Comparison of ENCODE assay signal across 8 cellular contexts in the genomic region with DNA sequence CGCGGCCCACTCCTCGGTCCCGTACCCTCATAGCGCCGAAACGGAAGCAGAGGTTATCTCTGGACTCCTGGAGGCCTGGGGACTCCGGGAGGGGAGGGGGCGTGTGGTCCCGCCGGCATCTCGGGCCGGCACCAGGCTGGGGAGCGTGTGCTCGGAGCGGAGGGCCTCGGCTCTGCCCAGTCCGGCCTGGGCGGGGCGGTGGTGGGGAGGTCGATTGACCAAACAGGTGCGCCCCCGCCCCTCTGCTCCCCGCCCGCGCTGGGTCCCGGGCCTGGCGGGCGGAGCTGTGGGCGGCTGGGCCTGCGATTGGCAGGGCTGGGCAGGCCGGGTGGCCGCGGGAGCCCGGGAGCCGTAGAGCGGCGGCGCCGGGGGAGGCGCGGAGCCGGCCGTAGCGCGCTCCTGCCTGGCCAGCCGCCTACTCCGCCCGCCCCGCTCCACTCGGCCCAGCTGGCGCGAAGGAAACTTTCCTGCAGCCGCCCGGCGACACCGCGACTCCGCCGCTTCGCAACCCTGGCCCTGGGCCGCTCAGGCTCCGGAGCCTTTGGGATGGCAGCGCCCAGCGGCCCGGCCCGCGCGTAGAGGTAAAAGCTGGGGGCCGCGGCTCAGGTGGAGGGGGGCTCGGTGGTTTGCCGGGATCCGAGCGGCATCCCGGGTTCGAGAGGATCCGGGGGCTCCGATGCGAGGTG. TPM values are rescaled to one million over a fixed set of nuclear protein-coding genes. Genes with fewer than 3 reads are reported as not detected.
A peak's percentile ranks its signal among the peaks of the same experiment; 100 is the strongest.
DNase-seq lines count a peak whose midpoint lies in the region; ATAC-seq and TF ChIP-seq lines count a peak whose summit lies in the region.

No MANE protein-coding gene starts in this region.

- H3K4me3 Mint-ChIP-seq in H9 (peak overlapping the region; percentile 68 to 87), activated B cell treated with CpG ODN at 0.5 μM for 24 hours (no peak overlapping the region)

- H2BK20ac ChIP-seq in H9 (ENCODE audit: low read depth, low read length, poor library complexity, severe bottlenecking): no peak overlapping the region

- no peak overlapping the region for H4K5ac ChIP-seq in H9 (ENCODE audit: insufficient read length, low read depth, low read length)

- H3K27me3 Mint-ChIP-seq in H9 (ENCODE audit: low read depth): peaks cover 29% of the 10 kb centered on the region
- H3K27me3 Mint-ChIP-seq in activated B cell treated with CpG ODN at 0.5 μM for 24 hours: peaks cover 58% of the 10 kb centered on the region

- H3T11ph ChIP-seq in H9 (ENCODE audit: low read length): no peak overlapping the region

- TF ChIP-seq CTCF in H9 (conservative IDR thresholded peaks at IDR 0.05): no peak
- no peak for TF ChIP-seq CTCF in activated B cell treated with CpG ODN at 0.5 μM for 24 hours (IDR thresholded peaks at IDR 0.05)
- TF ChIP-seq CTCF in hepatocyte (IDR thresholded peaks at IDR 0.05; ENCODE audit: poor library complexity): no peak
- no peak for TF ChIP-seq CTCF in sigmoid colon (IDR thresholded peaks at IDR 0.05)

- CTCF ChIA-PET in activated B cell treated with CpG ODN at 0.5 μM for 24 hours (lab: Charles Lee): no interaction called here

- H3K79me2 ChIP-seq in H9 (ENCODE audit: insufficient read depth, low read length) (no peaks in the 10 kb centered on the region), hepatocyte (peaks cover 9% of the 10 kb centered on the region)

- ATAC-seq in activated B cell treated with CpG ODN at 0.5 μM for 24 hours (ENCODE audit: low read depth): peak; percentile 14
- no peak for ATAC-seq in HG02840 (IDR thresholded peaks at IDR 0.05; ENCODE audit: low FRiP score, unreplicated experiment)

- H3K4me2 ChIP-seq in H9 (ENCODE audit: insufficient read depth, insufficient read length, low read length) (peak overlapping the region; percentile 72), hepatocyte (peak overlapping the region; percentile 100)

- H2BK120ac ChIP-seq in H9 (ENCODE audit: low read depth, low read length, poor library complexity, severe bottlenecking): no peak overlapping the region

- H4K91ac ChIP-seq in H9 (ENCODE audit: insufficient read length, low read depth, low read length): no peak overlapping the region

- H3K27me3 ChIP-seq in H9 (ENCODE audit: insufficient read depth, low read length) (no peaks in the 10 kb centered on the region), hepatocyte (peaks cover 6% of the 10 kb centered on the region), sigmoid colon (no peaks in the 10 kb centered on the region)

- peaks cover 17% of the 10 kb centered on the region for H3K23me2 ChIP-seq in H9 (ENCODE audit: insufficient read length, low read depth, low read length, poor library complexity, severe bottlenecking)

- no peaks in the 10 kb centered on the region for H3K79me1 ChIP-seq in H9 (ENCODE audit: insufficient read depth, low read depth, low read length, poor library complexity, severe bottlenecking)

- no peak overlapping the region for H2AK5ac ChIP-seq in H9 (ENCODE audit: insufficient read length, low read length)

- WGBS in H9 (ENCODE audit: extremely low coverage, insufficient read length, low lambda C conversion rate): no CpG with 5 or more reads among the region's 80 CpGs
- under 1% methylated on average over 25 of the region's 80 CpGs for WGBS in hepatocyte (ENCODE audit: low lambda C conversion rate, missing lambda C conversion rate)
- WGBS in sigmoid colon, 2 donors: 1% methylated on average over 80 of the region's 80 CpGs

- H3K9me3 Mint-ChIP-seq in H9 (peaks cover 10 to 12% of the 10 kb centered on the region in 2 experiments), activated B cell treated with CpG ODN at 0.5 μM for 24 hours (peaks cover 6% of the 10 kb centered on the region)

- no peak for TF ChIP-seq POLR2A in sigmoid colon (IDR thresholded peaks at IDR 0.05)

- H3K9me3 ChIP-seq in H9 (ENCODE audit: control insufficient read depth, low read depth, low read length): no peaks in the 10 kb centered on the region
- peaks cover 7% of the 10 kb centered on the region for H3K9me3 ChIP-seq in hepatocyte (ENCODE audit: low read depth)
- peaks cover 0 to 3% (median 0%) of the 10 kb centered on the region in 4 donors for H3K9me3 ChIP-seq in sigmoid colon

- no peak overlapping the region for H4K8ac ChIP-seq in H9 (replicated peaks; ENCODE audit: insufficient read length, low read depth, low read length)

- H2BK5ac ChIP-seq in H9 (ENCODE audit: insufficient read length, low read length): no peak overlapping the region

- peak; percentile 94 for DNase-seq in H9
- DNase-seq in activated B cell treated with CpG ODN at 0.5 μM for 24 hours: no peak
- DNase-seq in hepatocyte (ENCODE audit: low spot score): peak; percentile 89
- DNase-seq in sigmoid colon: peak; percentile 90
- no peak for DNase-seq in activated CD4-positive, alpha-beta T cell treated with anti-CD3 and anti-CD28 coated beads, Interleukin-2, amount 50 U/mL, for 48 hours
- DNase-seq in Ammon's horn (ENCODE audit: low spot score): no peak
- no peak for DNase-seq in stimulated activated CD4-positive, alpha-beta T cell treated with anti-CD3 and anti-CD28 coated beads, Interleukin-15, amount 100 ng/mL, for 24 hours

- H3K36me3 ChIP-seq in hepatocyte (replicated peaks; ENCODE audit: insufficient read depth, low read depth): no peaks in the 10 kb centered on the region
- H3K36me3 ChIP-seq in sigmoid colon: no peaks in the 10 kb centered on the region

- H3K56ac ChIP-seq in H9 (ENCODE audit: insufficient read length, low read depth, low read length): no peak overlapping the region

- POLR2A ChIA-PET in activated B cell treated with CpG ODN at 0.5 μM for 24 hours (lab: Charles Lee): no interaction called here

- H3K18ac ChIP-seq in H9 (ENCODE audit: insufficient read length, low read depth, low read length): no peak overlapping the region

- no peak overlapping the region for H3K4ac ChIP-seq in H9 (ENCODE audit: low read depth, low read length)

- H3K4me1 ChIP-seq in H9 (ENCODE audit: insufficient read depth, low read length) (peaks cover 4% of the 10 kb centered on the region; the same call in 1 of the 2 replicates), hepatocyte (ENCODE audit: insufficient read depth) (peaks cover 24% of the 10 kb centered on the region), sigmoid colon (peaks cover 0 to 67% (median 45%) of the 10 kb centered on the region in 4 donors)

- H2BK12ac ChIP-seq in H9 (ENCODE audit: insufficient read length, low read depth, low read length): no peak overlapping the region

- no peak overlapping the region for H2BK15ac ChIP-seq in H9 (ENCODE audit: low read depth, low read length)

- H3K36me3 Mint-ChIP-seq in H9 (ENCODE audit: insufficient read depth in 1 of 3, low read depth in 3 of 3): peaks cover 4 to 11% (median 6%) of the 10 kb centered on the region in 3 experiments; a peak in 5 of 7 replicates
- peaks cover 2% of the 10 kb centered on the region for H3K36me3 Mint-ChIP-seq in activated B cell treated with CpG ODN at 0.5 μM for 24 hours (ENCODE audit: low read depth)

- no peaks in the 10 kb centered on the region for H4K20me1 ChIP-seq in H9 (ENCODE audit: control insufficient read depth, insufficient read depth, insufficient read length)
- H4K20me1 ChIP-seq in hepatocyte (ENCODE audit: insufficient read depth, poor library complexity, severe bottlenecking): no peaks in the 10 kb centered on the region

- peaks cover 24 to 26% of the 10 kb centered on the region in 2 experiments for H3K4me1 Mint-ChIP-seq in H9
- H3K4me1 Mint-ChIP-seq in activated B cell treated with CpG ODN at 0.5 μM for 24 hours: peaks cover 7% of the 10 kb centered on the region

- peak overlapping the region in 1 of 3 experiments; percentile 27; a peak in 1 of 7 replicates for H3K27ac Mint-ChIP-seq in H9
- no peak overlapping the region for H3K27ac Mint-ChIP-seq in activated B cell treated with CpG ODN at 0.5 μM for 24 hours

- H3K27ac ChIP-seq in H9 (ENCODE audit: insufficient read length, low read depth, low read length) (no peak overlapping the region), hepatocyte (peak overlapping the region; percentile 97), sigmoid colon (peak overlapping the region; percentile 88 to 98 (median 92))

- H3K9ac ChIP-seq in H9 (ENCODE audit: extremely low read depth, insufficient read length, low read length): peak overlapping the region; percentile 44

- intact Hi-C loops in activated B cell treated with CpG ODN at 0.5 μM for 24 hours (cut with micrococcal nuclease): no loop called here
- intact Hi-C loops in sigmoid colon (cut with DNase I): loop anchor here (2.0 to 5.0 kb wide), 2 partner anchors 33 to 42 kb away; no protein-coding TSS in a partner anchor

- H3K4me3 ChIP-seq in hepatocyte (peak overlapping the region; percentile 48), sigmoid colon (peak overlapping the region; percentile 46 to 69 (median 64))

- no peak overlapping the region for H3K23ac ChIP-seq in H9 (ENCODE audit: insufficient read length, low read depth, low read length)

- TF ChIP-seq EP300 in sigmoid colon (IDR thresholded peaks at IDR 0.05): no peak

- no peak overlapping the region for H3K14ac ChIP-seq in H9 (ENCODE audit: insufficient read depth, low read length)

- H2AFZ ChIP-seq in H9 (ENCODE audit: low read length): no peak overlapping the region
- peak overlapping the region; percentile 80 for H2AFZ ChIP-seq in hepatocyte

- no peaks in the 10 kb centered on the region for H3K9me2 ChIP-seq in hepatocyte (replicated peaks; ENCODE audit: insufficient read depth)

RNA-seq across cellular contexts. Expression of a gene that starts 52.1 kb away (rescaled TPM):
- total RNA-seq in H9 (2021) (22.0 and 22.6 TPM in 2 replicates), activated B cell treated with CpG ODN at 0.5 μM for 24 hours (0.75 and 0.78 TPM in 2 replicates), hepatocyte (23.6 and 31.0 TPM in 2 replicates), sigmoid colon (10 to 100 TPM; 20.1 to 50.7 (median 39.9) TPM)
- polyA plus RNA-seq in hepatocyte (11.1 and 11.6 TPM in 2 replicates), sigmoid colon (10 to 100 TPM; 25.8 to 52.4 (median 34.7) TPM)

Comparison
In these comparisons a context has a peak if more than half of its experiments do, and no peak if none do; other contexts are left out.
1. DNase-seq: peak in H9 (single experiment), hepatocyte (single experiment) and sigmoid colon (single experiment); none in activated B cell treated with CpG ODN at 0.5 μM for 24 hours (single experiment), activated CD4-positive, alpha-beta T cell treated with anti-CD3 and anti-CD28 coated beads, Interleukin-2, amount 50 U/mL, for 48 hours (0 of 2), Ammon's horn (single experiment) and stimulated activated CD4-positive, alpha-beta T cell treated with anti-CD3 and anti-CD28 coated beads, Interleukin-15, amount 100 ng/mL, for 24 hours (single experiment).
2. RNA of a gene that starts 52.1 kb away (total RNA-seq): 20.1 to 50.7 TPM in sigmoid colon, 23.6 to 31.0 TPM in hepatocyte and 22.0 to 22.6 TPM in H9; 0.75 to 0.78 TPM in activated B cell treated with CpG ODN at 0.5 μM for 24 hours; every median in the first group is over 10 times any median in the second.